In genomic region chr3:172808969-172809546, GRCh38 we compare ENCODE assay signal across 8 cellular contexts. TPM values are rescaled to one million over a fixed set of nuclear protein-coding genes. Genes with fewer than 3 reads are reported as not detected.
DNase-seq lines count a peak whose midpoint lies in the region; ATAC-seq and TF ChIP-seq lines count a peak whose summit lies in the region.

No MANE protein-coding gene starts in this region.

- H3K36me3 ChIP-seq in body of pancreas (replicated peaks in 1 of 2; ENCODE audit: insufficient read depth in 1 of 2, low read depth in 2 of 2): no peaks in the 10 kb centered on the region

- intact Hi-C loops in body of pancreas (cut with DNase I): no loop called here

- peak; percentile 21 to 51 (median 48) for TF ChIP-seq CTCF in body of pancreas (IDR thresholded peaks at IDR 0.05)

- H3K9me3 ChIP-seq in body of pancreas: no peaks in the 10 kb centered on the region

- WGBS in body of pancreas, 2 donors: 38 to 40% methylated on average over 4 of the region's 4 CpGs

- H3K27ac ChIP-seq in body of pancreas: no peak overlapping the region

- DNase-seq in AG08395 (ENCODE audit: low spot score) (peak; percentile 8), NCI-H2081 (lab: John Stamatoyannopoulos, UW) (peak; percentile 41 to 67), body of pancreas (no peak), midbrain (lab: John Stamatoyannopoulos, UW) (peak; percentile 31), nucleus accumbens (lab: John Stamatoyannopoulos, UW) (no peak)
- no peak for DNase-seq in activated T-cell treated with anti-CD3 and anti-CD28 coated beads, Interleukin-2, amount 50 U/mL, for 1 hour

- no peaks in the 10 kb centered on the region for H3K27me3 ChIP-seq in body of pancreas

- no peak overlapping the region for H3K4me3 ChIP-seq in body of pancreas

- ATAC-seq in GM18867 (IDR thresholded peaks at IDR 0.05; ENCODE audit: unreplicated experiment) (peak; percentile 62), body of pancreas (no peak), GM21528 (IDR thresholded peaks at IDR 0.05; ENCODE audit: low FRiP score, unreplicated experiment) (no peak)

- TF ChIP-seq POLR2A in body of pancreas (IDR thresholded peaks at IDR 0.05): no peak

- H3K4me1 ChIP-seq in body of pancreas: no peaks in the 10 kb centered on the region

RNA-seq across cellular contexts. Expression of gene ECT2, which starts 58.5 kb away (rescaled TPM):
- total RNA-seq in body of pancreas: 1 to 10 TPM in 1 of 2 donors, under 1 TPM in 1; 0.99 to 1.8 TPM

Comparison
In these comparisons a context has a peak if more than half of its experiments do, and no peak if none do; other contexts are left out.
1. DNase-seq: peak in AG08395 (single experiment), NCI-H2081 (2 of 2) and midbrain (single experiment); none in body of pancreas (0 of 4), activated T-cell treated with anti-CD3 and anti-CD28 coated beads, Interleukin-2, amount 50 U/mL, for 1 hour (single experiment) and nucleus accumbens (0 of 56).